Comparison of ENCODE assay signal across 1 cellular context in genomic region chr15:83061680-83062079, GRCh38.
TF ChIP-seq lines count a peak whose summit lies in the region.

No MANE protein-coding gene starts in this region.

TF ChIP-seq in HEK293, 187 proteins besides CTCF, POLR2A, EP300 and RAD21 (continued from another document and continues in another):
- TF ChIP-seq ZNF19 (tag by site-specific recombination; IDR thresholded peaks at IDR 0.05; ENCODE audit: low read depth): no peak
- no peak for TF ChIP-seq ZNF2 (tag by site-specific recombination; IDR thresholded peaks at IDR 0.05)
- no peak for TF ChIP-seq ZNF335 (tag by site-specific recombination; conservative IDR thresholded peaks at IDR 0.05)
- peak; percentile 94 for TF ChIP-seq OSR2 (tag by site-specific recombination; IDR thresholded peaks at IDR 0.05)
- no peak for TF ChIP-seq ZNF701 (tag by site-specific recombination; IDR thresholded peaks at IDR 0.05)
- no peak for TF ChIP-seq ZNF146 (tag by site-specific recombination; IDR thresholded peaks at IDR 0.05)
- no peak for TF ChIP-seq ZSCAN5A (tag by site-specific recombination; IDR thresholded peaks at IDR 0.05)
- no peak for TF ChIP-seq ZNF785 (tag by site-specific recombination; IDR thresholded peaks at IDR 0.05)
- no peak for TF ChIP-seq ZBTB49 (tag by site-specific recombination; IDR thresholded peaks at IDR 0.05; ENCODE audit: low read depth)
- TF ChIP-seq SETDB1 (IDR thresholded peaks at IDR 0.05; ENCODE audit: insufficient read length, low read length): no peak
- TF ChIP-seq ZNF530 (tag by site-specific recombination; IDR thresholded peaks at IDR 0.05; ENCODE audit: low read depth): no peak
- TF ChIP-seq ZNF174 (tag by site-specific recombination; IDR thresholded peaks at IDR 0.05): no peak
- TF ChIP-seq BCL6B (tag by site-specific recombination; IDR thresholded peaks at IDR 0.05): peak; percentile 65; the same call in 1 of the 2 replicates
- no peak for TF ChIP-seq ZNF473 (tag by site-specific recombination; IDR thresholded peaks at IDR 0.05)
- no peak for TF ChIP-seq AEBP2 (tag by site-specific recombination; IDR thresholded peaks at IDR 0.05; ENCODE audit: borderline replicate concordance)
- peak; percentile 100 for TF ChIP-seq SP7 (tag by site-specific recombination; IDR thresholded peaks at IDR 0.05)
- no peak for TF ChIP-seq ZNF510 (tag by site-specific recombination; IDR thresholded peaks at IDR 0.05; ENCODE audit: insufficient replicate concordance)
- TF ChIP-seq ZNF677 (tag by site-specific recombination; IDR thresholded peaks at IDR 0.05): no peak
- TF ChIP-seq KLF16 (tag by site-specific recombination; IDR thresholded peaks at IDR 0.05): no peak
- no peak for TF ChIP-seq ZNF621 (tag by site-specific recombination; IDR thresholded peaks at IDR 0.05)
- TF ChIP-seq ZNF544 (tag by site-specific recombination; IDR thresholded peaks at IDR 0.05): no peak
- no peak for TF ChIP-seq ZNF202 (tag by site-specific recombination; IDR thresholded peaks at IDR 0.05; ENCODE audit: borderline replicate concordance)
- TF ChIP-seq ZNF704 (tag by site-specific recombination; IDR thresholded peaks at IDR 0.05): no peak
- TF ChIP-seq ZNF324 (tag by site-specific recombination; IDR thresholded peaks at IDR 0.05): no peak
- no peak for TF ChIP-seq ZNF692 (tag by site-specific recombination; IDR thresholded peaks at IDR 0.05)
- no peak for TF ChIP-seq ZNF423 (tag by site-specific recombination; IDR thresholded peaks at IDR 0.05)
- TF ChIP-seq GLIS1 (tag by site-specific recombination; IDR thresholded peaks at IDR 0.05): 0 out of 2 replicates have a peak, but pooled peaks have one; percentile 9
- TF ChIP-seq ZNF114 (tag by site-specific recombination; IDR thresholded peaks at IDR 0.05): no peak
- TF ChIP-seq ZNF211 (tag by site-specific recombination; IDR thresholded peaks at IDR 0.05; ENCODE audit: low read depth): no peak
- peak; percentile 46; the same call in 1 of the 2 replicates for TF ChIP-seq ZNF600 (tag by site-specific recombination; IDR thresholded peaks at IDR 0.05)
- TF ChIP-seq ATF2 (tag by site-specific recombination; IDR thresholded peaks at IDR 0.05; ENCODE audit: low read depth): no peak
- no peak for TF ChIP-seq ZNF280D (tag by site-specific recombination; IDR thresholded peaks at IDR 0.05)
- peak; percentile 56; the same call in 1 of the 2 replicates for TF ChIP-seq BCL11B (tag by site-specific recombination; IDR thresholded peaks at IDR 0.05; ENCODE audit: low read depth)
- TF ChIP-seq HOXA7 (CRISPR knock-in tag; IDR thresholded peaks at IDR 0.05; ENCODE audit: borderline replicate concordance): no peak
- peak; percentile 78; the same call in 1 of the 2 replicates for TF ChIP-seq IKZF3 (tag by site-specific recombination; IDR thresholded peaks at IDR 0.05)
- TF ChIP-seq ZEB2 (tag by site-specific recombination; IDR thresholded peaks at IDR 0.05): 0 out of 2 replicates have a peak, but pooled peaks have one; percentile 53
- no peak for TF ChIP-seq KLF7 (tag by site-specific recombination; IDR thresholded peaks at IDR 0.05; ENCODE audit: borderline replicate concordance)
- TF ChIP-seq ZNF302 (tag by site-specific recombination; IDR thresholded peaks at IDR 0.05; ENCODE audit: low read depth): no peak
- TF ChIP-seq TRIM28 (IDR thresholded peaks at IDR 0.05; ENCODE audit: borderline replicate concordance, low read length): no peak
- TF ChIP-seq ZNF518A (tag by site-specific recombination; conservative IDR thresholded peaks at IDR 0.05; ENCODE audit: low read depth): no peak
- TF ChIP-seq ZNF24 (tag by site-specific recombination; IDR thresholded peaks at IDR 0.05): no peak; the same call in 1 of the 2 replicates
- TF ChIP-seq GFI1B (tag by site-specific recombination; IDR thresholded peaks at IDR 0.05): peak; percentile 81; the same call in 1 of the 2 replicates
- TF ChIP-seq ZNF776 (tag by site-specific recombination; IDR thresholded peaks at IDR 0.05; ENCODE audit: borderline replicate concordance): no peak
- no peak for TF ChIP-seq KLF8 (tag by site-specific recombination; IDR thresholded peaks at IDR 0.05)
- peak; percentile 87 for TF ChIP-seq ZSCAN16 (tag by site-specific recombination; IDR thresholded peaks at IDR 0.05)
